Comparison of ENCODE assay signal across 8 cellular contexts in genomic region chr11:129960216-129961214, GRCh38.
DNase-seq lines count a peak whose midpoint lies in the region; ATAC-seq and TF ChIP-seq lines count a peak whose summit lies in the region.

No MANE protein-coding gene starts in this region.

- peak; percentile 91 for ATAC-seq in GM21528 (IDR thresholded peaks at IDR 0.05; ENCODE audit: low FRiP score, unreplicated experiment)

- TF ChIP-seq CTCF in GM12864 (IDR thresholded peaks at IDR 0.05; ENCODE audit: low read depth, low read length, missing control alignments), result no peak

- peak; percentile 36 for DNase-seq in GM12864 (ENCODE audit: low read depth)
- peak; percentile 27 for DNase-seq in HS-27A (ENCODE audit: low read depth)
- peak; percentile 39 for DNase-seq in dedifferentiated amniotic fluid mesenchymal stem cell (ENCODE audit: extremely low spot score)
- DNase-seq in SIG-M5 treated with dmso at 0.1 percent for 504 hours (lab: John Stamatoyannopoulos, UW; ENCODE audit: unreplicated experiment), result no peak
- no peak for DNase-seq in NCI-H510A (lab: John Stamatoyannopoulos, UW)
- DNase-seq in iPS-NIHi11 (ENCODE audit: low spot score), result no peak
- DNase-seq in NCI-H187 (lab: John Stamatoyannopoulos, UW), result no peak

- no peak overlapping the region for H3K4me3 ChIP-seq in GM12864 (ENCODE audit: low read depth, low read length)

Comparison
In these comparisons a context has a peak if more than half of its experiments do, and no peak if none do; other contexts are left out.
1. DNase-seq: peak in GM12864 (single experiment), HS-27A (single experiment) and dedifferentiated amniotic fluid mesenchymal stem cell (single experiment); none in SIG-M5 treated with dmso at 0.1 percent for 504 hours (single experiment), NCI-H510A (single experiment), iPS-NIHi11 (single experiment) and NCI-H187 (0 of 2).